24 cellular contexts compared by ENCODE assay signal in the genomic region with DNA sequence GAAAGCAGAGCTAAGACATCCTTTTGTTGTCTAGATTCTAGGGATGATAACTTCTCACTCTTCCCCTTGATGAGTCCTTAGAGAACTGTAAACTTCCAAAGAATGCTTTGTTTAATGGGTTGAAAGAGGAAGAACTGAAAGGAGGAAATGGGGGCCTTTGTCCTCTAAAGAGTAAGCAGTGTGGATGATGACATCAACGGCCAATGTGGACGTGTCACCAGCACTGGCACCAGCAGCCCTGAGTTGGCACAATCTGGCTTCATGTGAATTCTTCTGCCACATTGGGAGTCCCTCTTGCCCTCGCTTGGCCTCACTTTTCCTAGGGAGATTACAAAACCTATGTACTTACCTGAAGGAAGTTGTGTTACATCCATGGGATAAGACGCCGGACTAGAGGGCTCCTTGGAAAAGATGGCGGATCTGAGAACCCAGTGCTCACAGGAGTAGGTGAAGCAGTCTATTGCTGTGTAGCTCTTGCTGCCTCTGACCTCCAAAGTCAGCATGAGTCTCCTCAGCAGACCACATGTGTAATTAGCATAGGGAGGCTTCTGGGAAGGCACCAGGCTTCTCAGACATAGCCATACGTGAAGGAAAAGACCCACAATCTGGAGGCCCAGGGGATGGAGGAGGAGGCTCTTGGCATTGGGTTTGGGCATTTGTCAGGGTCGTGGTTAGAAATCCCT.
DNase-seq lines count a peak whose midpoint lies in the region; ATAC-seq, FAIRE-seq and TF ChIP-seq lines count a peak whose summit lies in the region.
"Had no signal": no experiment of that assay in that cellular context is flagged by ENCODE, and none has a peak within 500 bp of the region (broad histone marks: within the 10 kb centered on the region; RNA-seq: fewer than 3 reads in every experiment).

No MANE protein-coding gene starts in this region.

- H3K27ac Mint-ChIP-seq in activated naive CD4-positive, alpha-beta T cell treated with anti-CD3 and anti-CD28 coated beads, Interleukin-2, amount 50 U/mL, for 72 hours = peak overlapping the region; percentile 5 to 77
- H3K27ac Mint-ChIP-seq in stimulated activated naive CD8-positive, alpha-beta T cell treated with anti-CD3 and anti-CD28 coated beads, Interleukin-15, Interleukin-2, amounts not matched to agents 100 ng/mL and 50 ng/mL, for 24 hours = peak overlapping the region; percentile 16
- H3K27ac Mint-ChIP-seq: activated T-helper 2 cell treated with anti-CD3 and anti-CD28 coated beads, Interferon-gamma antibody, Interleukin-2, Interleukin-4, amounts not matched to agents 10 μg/mL and 5 μg/mL and 100 μg/mL, durations not matched to agents 14 hours and 24 hours and 36 hours; natural killer cell had no signal

- DNase-seq in activated naive CD4-positive, alpha-beta T cell treated with anti-CD3 and anti-CD28 coated beads, Interleukin-2, amount 50 U/mL, for 72 hours (ENCODE audit: low spot score in 2 of 2) = no peak
- DNase-seq in activated naive CD4-positive, alpha-beta T cell (lab: John Stamatoyannopoulos, UW) = no peak
- peak; percentile 78 for DNase-seq in NOMO-1 treated with DMSO at 0.1 percent for 48 hours (lab: John Stamatoyannopoulos, UW; ENCODE audit: unreplicated experiment)
- no peak for DNase-seq in bronchial epithelial cell (ENCODE audit: low read depth)
- no peak for DNase-seq in omental fat pad (ENCODE audit: low spot score)
- DNase-seq: activated CD4-positive, CD25-positive, alpha-beta regulatory T cell treated with anti-CD3 and anti-CD28 coated beads, Interleukin-2, amount 50 U/mL, for 72 hours; dorsolateral prefrontal cortex; foreskin melanocyte; natural killer cell; NCI-H1105; NCI-H2107; NCI-H524 treated with DMSO at 0.1 percent for 48 hours; PC-3; stimulated activated CD4-positive, alpha-beta T cell treated with anti-CD3 and anti-CD28 coated beads, Interleukin-2, amount 100 ng/mL, for 48 hours; T-helper 9 cell had no signal

- H3K27me3 Mint-ChIP-seq in stimulated activated naive CD8-positive, alpha-beta T cell treated with anti-CD3 and anti-CD28 coated beads, Interleukin-15, Interleukin-2, amounts not matched to agents 100 ng/mL and 50 ng/mL, for 24 hours = no peaks in the 10 kb centered on the region

- no peak overlapping the region for H3K4me3 Mint-ChIP-seq in stimulated activated naive CD8-positive, alpha-beta T cell treated with anti-CD3 and anti-CD28 coated beads, Interleukin-15, Interleukin-2, amounts not matched to agents 100 ng/mL and 50 ng/mL, for 24 hours
- H3K4me3 Mint-ChIP-seq: natural killer cell had no signal

- H3K4me1 Mint-ChIP-seq in stimulated activated naive CD8-positive, alpha-beta T cell treated with anti-CD3 and anti-CD28 coated beads, Interleukin-15, Interleukin-2, amounts not matched to agents 100 ng/mL and 50 ng/mL, for 24 hours (ENCODE audit: low read depth) = no peaks in the 10 kb centered on the region
- H3K4me1 Mint-ChIP-seq: natural killer cell had no signal

- peaks cover 0 to 16% of the 10 kb centered on the region in 2 donors for H3K36me3 Mint-ChIP-seq in activated naive CD4-positive, alpha-beta T cell treated with anti-CD3 and anti-CD28 coated beads, Interleukin-2, amount 50 U/mL, for 72 hours
- no peaks in the 10 kb centered on the region for H3K36me3 Mint-ChIP-seq in stimulated activated naive CD8-positive, alpha-beta T cell treated with anti-CD3 and anti-CD28 coated beads, Interleukin-15, Interleukin-2, amounts not matched to agents 100 ng/mL and 50 ng/mL, for 24 hours (ENCODE audit: low read depth)
- H3K36me3 Mint-ChIP-seq: natural killer cell had no signal

- FAIRE-seq in bronchial epithelial cell (lab: Jason Lieb, UNC) = peak; percentile 7
- FAIRE-seq: A204.1, GM12892 had no signal

- no peak overlapping the region for H3K4me3 ChIP-seq in bronchial epithelial cell (ENCODE audit: low read depth, low read length)
- H3K4me3 ChIP-seq: adrenal gland, cardiac muscle cell, dorsolateral prefrontal cortex, skin epidermis had no signal

- no peak for TF ChIP-seq CTCF in bronchial epithelial cell (IDR thresholded peaks at IDR 0.05; ENCODE audit: insufficient read depth, low read length, severe bottlenecking)
- no peak for TF ChIP-seq CTCF in omental fat pad (IDR thresholded peaks at IDR 0.05)

- peaks cover 2 to 27% of the 10 kb centered on the region in 2 donors for H3K9me3 Mint-ChIP-seq in activated naive CD4-positive, alpha-beta T cell treated with anti-CD3 and anti-CD28 coated beads, Interleukin-2, amount 50 U/mL, for 72 hours
- no peaks in the 10 kb centered on the region for H3K9me3 Mint-ChIP-seq in stimulated activated naive CD8-positive, alpha-beta T cell treated with anti-CD3 and anti-CD28 coated beads, Interleukin-15, Interleukin-2, amounts not matched to agents 100 ng/mL and 50 ng/mL, for 24 hours
- H3K9me3 Mint-ChIP-seq: activated T-helper 2 cell treated with anti-CD3 and anti-CD28 coated beads, Interferon-gamma antibody, Interleukin-2, Interleukin-4, amounts not matched to agents 10 μg/mL and 5 μg/mL and 100 μg/mL, durations not matched to agents 14 hours and 24 hours and 36 hours; natural killer cell had no signal

- no peaks in the 10 kb centered on the region for H3K27me3 ChIP-seq in bronchial epithelial cell (ENCODE audit: control insufficient read depth, insufficient read depth, low read length)
- H3K27me3 ChIP-seq: adrenal gland, cardiac muscle cell, dorsolateral prefrontal cortex had no signal

- H3K36me3 ChIP-seq in bronchial epithelial cell (ENCODE audit: control insufficient read depth, insufficient read depth, low read length) = no peaks in the 10 kb centered on the region
- H3K36me3 ChIP-seq: adrenal gland, cardiac muscle cell had no signal

- ATAC-seq in activated naive CD4-positive, alpha-beta T cell treated with anti-CD3 and anti-CD28 coated beads, Interleukin-2, amount 50 U/mL, for 72 hours = no peak
- no peak for ATAC-seq in HG03460 (IDR thresholded peaks at IDR 0.05; ENCODE audit: unreplicated experiment)
- no peak for ATAC-seq in omental fat pad (ENCODE audit: low FRiP score)
- no peak for ATAC-seq in GM19351 (IDR thresholded peaks at IDR 0.05; ENCODE audit: unreplicated experiment)
- ATAC-seq: natural killer cell, PC-3 had no signal
